In the genomic region with DNA sequence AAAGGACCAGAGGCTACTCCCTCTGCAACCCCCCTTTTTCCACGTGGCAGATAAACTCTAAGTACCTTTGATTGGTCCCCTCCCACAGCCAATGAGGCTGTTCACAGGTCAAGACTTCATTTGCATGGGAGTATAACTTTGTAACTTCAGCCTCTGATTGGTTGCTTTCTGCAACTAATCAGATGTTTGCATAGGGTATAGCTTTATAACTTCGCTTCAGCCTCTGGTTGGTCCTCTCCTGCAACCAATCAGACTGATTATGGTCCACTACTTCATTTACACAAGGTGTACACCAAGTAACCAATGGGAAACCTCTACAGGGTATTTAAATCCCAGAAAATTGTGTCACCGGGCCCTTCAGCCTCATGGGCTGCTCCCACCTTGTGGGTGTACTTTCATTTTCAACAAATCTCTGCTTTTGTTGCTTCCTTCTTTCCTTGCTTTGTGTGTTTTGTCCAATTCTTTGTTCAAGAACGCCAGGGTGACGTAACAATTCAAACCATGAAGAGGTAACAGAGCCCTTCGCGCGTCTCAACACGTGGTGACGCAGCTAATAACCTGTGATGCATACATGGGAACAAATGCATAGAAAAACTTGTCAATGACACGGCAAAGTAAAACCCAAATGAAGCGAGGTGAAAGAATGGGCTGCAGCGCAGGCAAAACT, we compare ENCODE assay signal across 8 cellular contexts. TPM values are rescaled to one million over a fixed set of nuclear protein-coding genes. Genes with fewer than 3 reads are reported as not detected.
DNase-seq lines count a peak whose midpoint lies in the region; ATAC-seq and TF ChIP-seq lines count a peak whose summit lies in the region.

No MANE protein-coding gene starts in this region.

- no peak overlapping the region for H3K14ac ChIP-seq in neuronal stem cell (ENCODE audit: low read length)

- peak overlapping the region; percentile 78 for H3K27ac ChIP-seq in 22Rv1
- no peak overlapping the region for H3K27ac ChIP-seq in hepatocyte
- H3K27ac ChIP-seq in stomach smooth muscle (ENCODE audit: low read length): no peak overlapping the region
- no peak overlapping the region for H3K27ac ChIP-seq in neuronal stem cell (replicated peaks; ENCODE audit: low read length)

- no peak overlapping the region for H2BK5ac ChIP-seq in neuronal stem cell (ENCODE audit: low read length)

- peak overlapping the region; percentile 51 for H3K4me3 ChIP-seq in HAP-1
- no peak overlapping the region for H3K4me3 ChIP-seq in hepatocyte
- peak overlapping the region; percentile 88 to 97 for H3K4me3 ChIP-seq in stomach smooth muscle (ENCODE audit: low read length in 2 of 2)
- H3K4me3 ChIP-seq in neuronal stem cell (ENCODE audit: low read length in 2 of 2): no peak overlapping the region

- DNase-seq in HAP-1 (ENCODE audit: low spot score in 2 of 2) (no peak), hepatocyte (ENCODE audit: low spot score) (no peak), neuronal stem cell (ENCODE audit: low spot score) (no peak)
- DNase-seq in activated CD4-positive, alpha-beta T cell treated with anti-CD3 and anti-CD28 coated beads, Interleukin-2, amount 50 U/mL, for 1 hour: peak; percentile 20

- no peaks in the 10 kb centered on the region for H4K20me1 ChIP-seq in hepatocyte (ENCODE audit: insufficient read depth, poor library complexity, severe bottlenecking)

- H3K4me2 ChIP-seq in hepatocyte (peak overlapping the region; percentile 78), neuronal stem cell (ENCODE audit: insufficient read depth, low read length, poor library complexity, severe bottlenecking) (no peak overlapping the region)

- H3K18ac ChIP-seq in neuronal stem cell (ENCODE audit: low read length): no peak overlapping the region

- peaks cover 3% of the 10 kb centered on the region; the same call in 1 of the 2 replicates for H3K9me3 ChIP-seq in HAP-1
- no peaks in the 10 kb centered on the region for H3K9me3 ChIP-seq in hepatocyte (ENCODE audit: low read depth)
- H3K9me3 ChIP-seq in stomach smooth muscle (ENCODE audit: control insufficient read depth in 2 of 2, low read length in 2 of 2): no peaks in the 10 kb centered on the region
- H3K9me3 ChIP-seq in neuronal stem cell (replicated peaks in 1 of 2; ENCODE audit: control insufficient read depth in 2 of 2, insufficient read depth in 1 of 2, low read depth in 1 of 2, low read length in 2 of 2): peaks cover 10 to 19% of the 10 kb centered on the region in 2 donors

- no peak overlapping the region for H3K23ac ChIP-seq in neuronal stem cell (ENCODE audit: low read depth, low read length, poor library complexity)

- no peaks in the 10 kb centered on the region for H3K79me1 ChIP-seq in neuronal stem cell (ENCODE audit: low read depth, low read length)

- H4K8ac ChIP-seq in neuronal stem cell (ENCODE audit: low read depth, low read length): no peak overlapping the region

- no peak overlapping the region for H2BK120ac ChIP-seq in neuronal stem cell (ENCODE audit: low read depth, low read length)

- H3K36me3 ChIP-seq in HAP-1 (replicated peaks): peaks cover 7% of the 10 kb centered on the region
- no peaks in the 10 kb centered on the region for H3K36me3 ChIP-seq in hepatocyte (replicated peaks; ENCODE audit: insufficient read depth, low read depth)
- peaks cover 11 to 12% of the 10 kb centered on the region in 2 donors for H3K36me3 ChIP-seq in stomach smooth muscle (ENCODE audit: control insufficient read depth in 2 of 2, insufficient read depth in 2 of 2, low read length in 2 of 2)
- peaks cover 12 to 39% of the 10 kb centered on the region in 2 donors for H3K36me3 ChIP-seq in neuronal stem cell (replicated peaks in 1 of 2; ENCODE audit: control insufficient read depth in 2 of 2, insufficient read depth in 2 of 2, low read length in 2 of 2)

- H3K79me2 ChIP-seq in hepatocyte: no peaks in the 10 kb centered on the region

- H4K91ac ChIP-seq in neuronal stem cell (ENCODE audit: low read depth, low read length, poor library complexity): no peak overlapping the region

- no peak overlapping the region for H2AK5ac ChIP-seq in neuronal stem cell (ENCODE audit: low read depth, low read length)

- H3K4me1 ChIP-seq in HAP-1 (peaks cover 10% of the 10 kb centered on the region), hepatocyte (ENCODE audit: insufficient read depth) (no peaks in the 10 kb centered on the region), stomach smooth muscle (ENCODE audit: control insufficient read depth, insufficient read depth, low read length) (peaks cover 11% of the 10 kb centered on the region), neuronal stem cell (ENCODE audit: control insufficient read depth in 2 of 2, insufficient read depth in 1 of 2, low read depth in 1 of 2, low read length in 2 of 2) (no peaks in the 10 kb centered on the region)

- no peak overlapping the region for H3K4ac ChIP-seq in neuronal stem cell (ENCODE audit: low read length)

- H2BK15ac ChIP-seq in neuronal stem cell (ENCODE audit: low read length): no peak overlapping the region

- ATAC-seq in HG03571 (IDR thresholded peaks at IDR 0.05; ENCODE audit: unreplicated experiment) (no peak), HG03520 (IDR thresholded peaks at IDR 0.05; ENCODE audit: unreplicated experiment) (no peak)

- 92% methylated on average over 13 of the region's 13 CpGs for WGBS in hepatocyte (ENCODE audit: low lambda C conversion rate, missing lambda C conversion rate)
- no CpG with 5 or more reads among the region's 13 CpGs for WGBS in neuronal stem cell (ENCODE audit: extremely low coverage in 2 of 2, insufficient read length in 2 of 2, insufficient replicate concordance in 1 of 2), 2 donors

- H3K27me3 ChIP-seq in HAP-1 (ENCODE audit: low read depth) (no peaks in the 10 kb centered on the region), hepatocyte (no peaks in the 10 kb centered on the region), stomach smooth muscle (ENCODE audit: control insufficient read depth in 1 of 2, insufficient read depth in 2 of 2, low read length in 2 of 2) (no peaks in the 10 kb centered on the region), neuronal stem cell (ENCODE audit: control insufficient read depth in 3 of 3, insufficient read depth in 3 of 3, low read depth in 1 of 3, low read length in 3 of 3) (no peaks in the 10 kb centered on the region)

- no peak overlapping the region for H2AFZ ChIP-seq in hepatocyte
- no peak overlapping the region for H2AFZ ChIP-seq in neuronal stem cell (ENCODE audit: low read length)

- TF ChIP-seq CTCF in 22Rv1 (IDR thresholded peaks at IDR 0.05): no peak
- no peak for TF ChIP-seq CTCF in hepatocyte (IDR thresholded peaks at IDR 0.05; ENCODE audit: poor library complexity)

- H2BK12ac ChIP-seq in neuronal stem cell (ENCODE audit: low read length): no peak overlapping the region

- in situ Hi-C loops in HAP-1 (cut with MboI; ENCODE audit: low sequenced_read_pairs): no loop called here

- H3K9ac ChIP-seq in stomach smooth muscle (ENCODE audit: low read length in 2 of 2): peak overlapping the region in 1 of 2 donors; percentile 74
- H3K9ac ChIP-seq in neuronal stem cell (ENCODE audit: low read depth, low read length, poor library complexity): no peak overlapping the region

- no peaks in the 10 kb centered on the region for H3K9me2 ChIP-seq in hepatocyte (replicated peaks; ENCODE audit: insufficient read depth)

RNA-seq across cellular contexts. Expression of a gene that starts 47.2 kb away (rescaled TPM):
- 74.5 and 75.8 TPM in 2 replicates for total RNA-seq in hepatocyte
- 43.7 and 49.5 TPM in 2 replicates for polyA plus RNA-seq in hepatocyte
- polyA plus RNA-seq in neuronal stem cell (2013, experiment 1 of 2): 31.0 TPM
- polyA plus RNA-seq in neuronal stem cell (2013, experiment 2 of 2): 30.0 TPM

Comparison
In these comparisons a context has a peak if more than half of its experiments do, and no peak if none do; other contexts are left out.
1. H3K4me3 ChIP-seq: peak in HAP-1 (single experiment) and stomach smooth muscle (2 of 2); none in hepatocyte (single experiment) and neuronal stem cell (0 of 2).